ENCODE assay signal across 17 cellular contexts in the genomic region with DNA sequence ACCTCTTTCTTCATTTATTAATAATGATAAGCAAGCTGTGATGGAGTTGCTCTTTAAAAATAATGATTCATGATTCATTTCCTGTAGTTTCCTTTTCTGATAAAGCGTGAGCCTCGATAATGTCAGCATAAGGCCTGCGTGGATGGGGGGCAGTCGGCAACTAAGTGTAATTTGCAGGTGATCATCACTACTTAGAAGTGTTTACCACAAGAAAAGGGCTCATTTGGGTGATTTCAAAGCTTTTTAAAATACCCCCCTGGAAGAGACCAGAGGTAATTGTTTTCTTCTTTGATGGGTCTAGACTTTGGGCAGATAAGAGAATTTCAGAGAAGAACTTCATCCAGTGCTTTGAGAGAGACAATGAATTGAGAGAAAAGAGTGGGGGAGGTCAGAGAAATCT.
DNase-seq lines count a peak whose midpoint lies in the region; ATAC-seq lines count a peak whose summit lies in the region.
"Had no signal": no experiment of that assay in that cellular context is flagged by ENCODE, and none has a peak within 500 bp of the region (broad histone marks: within the 10 kb centered on the region; RNA-seq: fewer than 3 reads in every experiment).

No MANE protein-coding gene starts in this region.

- ATAC-seq in activated CD4-positive, CD25-positive, alpha-beta regulatory T cell treated with anti-CD3 and anti-CD28 coated beads, Interleukin-2, amount 50 U/mL, for 24 hours = peak; percentile 67 to 70
- peak; percentile 73 for ATAC-seq in effector memory CD8-positive, alpha-beta T cell (replicated peaks)
- ATAC-seq in GM19397 (IDR thresholded peaks at IDR 0.05; ENCODE audit: unreplicated experiment) (no peak), GM21786 (IDR thresholded peaks at IDR 0.05; ENCODE audit: unreplicated experiment) (no peak)
- ATAC-seq: gastrocnemius medialis, Right ventricle myocardium inferior had no signal

- peak overlapping the region; percentile 57 to 66 for H3K4me3 Mint-ChIP-seq in effector memory CD8-positive, alpha-beta T cell
- H3K4me3 Mint-ChIP-seq: B cell, HFFc6 had no signal

- H3K4me1 Mint-ChIP-seq in effector memory CD8-positive, alpha-beta T cell (ENCODE audit: low read depth in 2 of 2) = peaks cover 30 to 63% of the 10 kb centered on the region in 2 donors

- no peaks in the 10 kb centered on the region for H3K9me3 Mint-ChIP-seq in effector memory CD8-positive, alpha-beta T cell

- DNase-seq in stimulated activated CD8-positive, alpha-beta memory T cell treated with anti-CD3 and anti-CD28 coated beads, Interleukin-15, amount 100 ng/mL, for 4 hours (ENCODE audit: low read depth in 2 of 2) = peak; percentile 26 to 40
- no peak for DNase-seq in stimulated activated CD8-positive, alpha-beta memory T cell treated with anti-CD3 and anti-CD28 coated beads, Interleukin-4, amount 100 ng/mL, for 48 hours
- peak in 2 of 3 experiments; percentile 18 for DNase-seq in effector memory CD8-positive, alpha-beta T cell
- DNase-seq in cortex of kidney (lab: John Stamatoyannopoulos, UW) (no peak), NCI-H1092 (lab: John Stamatoyannopoulos, UW) (no peak)
- DNase-seq: caudate nucleus, DMS79 treated with DMSO at 0.1 percent for 48 hours, gastrocnemius medialis, HFFc6, kidney, MV-4-11, upper lobe of left lung had no signal

- peak overlapping the region; percentile 91 to 93 for H3K27ac Mint-ChIP-seq in effector memory CD8-positive, alpha-beta T cell
- H3K27ac Mint-ChIP-seq: B cell, HFFc6 had no signal

- H3K36me3 Mint-ChIP-seq in effector memory CD8-positive, alpha-beta T cell (ENCODE audit: insufficient read depth) = peaks cover 2% of the 10 kb centered on the region

- no peaks in the 10 kb centered on the region for H3K27me3 Mint-ChIP-seq in effector memory CD8-positive, alpha-beta T cell
- H3K27me3 Mint-ChIP-seq: B cell had no signal

Comparison
In these comparisons a context has a peak if more than half of its experiments do, and no peak if none do; other contexts are left out.
1. DNase-seq: peak in stimulated activated CD8-positive, alpha-beta memory T cell treated with anti-CD3 and anti-CD28 coated beads, Interleukin-15, amount 100 ng/mL, for 4 hours (2 of 2) and effector memory CD8-positive, alpha-beta T cell (2 of 3); none in stimulated activated CD8-positive, alpha-beta memory T cell treated with anti-CD3 and anti-CD28 coated beads, Interleukin-4, amount 100 ng/mL, for 48 hours (single experiment), cortex of kidney (single experiment) and NCI-H1092 (single experiment).
2. ATAC-seq: peak in activated CD4-positive, CD25-positive, alpha-beta regulatory T cell treated with anti-CD3 and anti-CD28 coated beads, Interleukin-2, amount 50 U/mL, for 24 hours (2 of 2) and effector memory CD8-positive, alpha-beta T cell (single experiment); none in GM19397 (single experiment) and GM21786 (single experiment).